ENCODE assay signal across 2 cellular contexts in genomic region chr1:99970713-99971255, GRCh38.
TF ChIP-seq lines count a peak whose summit lies in the region.

No MANE protein-coding gene starts in this region.

TF ChIP-seq in SK-N-SH, 30 proteins besides CTCF, POLR2A, EP300 and RAD21 (continued from another document):
- no peak for TF ChIP-seq PBX3 (IDR thresholded peaks at IDR 0.05)
- no peak for TF ChIP-seq SMC3 (IDR thresholded peaks at IDR 0.05; ENCODE audit: low read depth, low read length)
- no peak for TF ChIP-seq TAF1 (IDR thresholded peaks at IDR 0.05; ENCODE audit: borderline replicate concordance, low read depth, low read length)
- TF ChIP-seq IRF3 (IDR thresholded peaks at IDR 0.05; ENCODE audit: low read depth, low read length): no peak
- TF ChIP-seq MXI1 (IDR thresholded peaks at IDR 0.05; ENCODE audit: low read depth, low read length): no peak
- TF ChIP-seq GABPA (IDR thresholded peaks at IDR 0.05; ENCODE audit: low read depth): no peak
- TF ChIP-seq TCF12 (IDR thresholded peaks at IDR 0.05): no peak

TF ChIP-seq in SK-N-SH treated with all-trans-retinoic acid at 6 μM for 48 hours, 23 proteins besides CTCF, POLR2A, EP300 and RAD21 (continued from another document):
- no peak for TF ChIP-seq ZNF565 (CRISPR knock-in tag; conservative IDR thresholded peaks at IDR 0.05; ENCODE audit: low read depth)
- no peak for TF ChIP-seq RARB (CRISPR knock-in tag; IDR thresholded peaks at IDR 0.05)
- TF ChIP-seq PATZ1 (CRISPR knock-in tag; IDR thresholded peaks at IDR 0.05; ENCODE audit: borderline replicate concordance): no peak
- no peak for TF ChIP-seq ZNF8 (CRISPR knock-in tag; IDR thresholded peaks at IDR 0.05)
- no peak for TF ChIP-seq ARNTL (CRISPR knock-in tag; IDR thresholded peaks at IDR 0.05; ENCODE audit: borderline replicate concordance, low read depth)
- TF ChIP-seq TOX (CRISPR knock-in tag; IDR thresholded peaks at IDR 0.05; ENCODE audit: borderline replicate concordance): no peak
- TF ChIP-seq OSR1 (CRISPR knock-in tag; IDR thresholded peaks at IDR 0.05): no peak
- TF ChIP-seq TCF4 (CRISPR knock-in tag; IDR thresholded peaks at IDR 0.05; ENCODE audit: borderline replicate concordance): no peak
- no peak for TF ChIP-seq ESRRG (CRISPR knock-in tag; IDR thresholded peaks at IDR 0.05)
- no peak for TF ChIP-seq GLIS3 (CRISPR knock-in tag; IDR thresholded peaks at IDR 0.05)
- no peak for TF ChIP-seq ZFP3 (CRISPR knock-in tag; IDR thresholded peaks at IDR 0.05)
